8 cellular contexts compared by ENCODE assay signal in the genomic region with DNA sequence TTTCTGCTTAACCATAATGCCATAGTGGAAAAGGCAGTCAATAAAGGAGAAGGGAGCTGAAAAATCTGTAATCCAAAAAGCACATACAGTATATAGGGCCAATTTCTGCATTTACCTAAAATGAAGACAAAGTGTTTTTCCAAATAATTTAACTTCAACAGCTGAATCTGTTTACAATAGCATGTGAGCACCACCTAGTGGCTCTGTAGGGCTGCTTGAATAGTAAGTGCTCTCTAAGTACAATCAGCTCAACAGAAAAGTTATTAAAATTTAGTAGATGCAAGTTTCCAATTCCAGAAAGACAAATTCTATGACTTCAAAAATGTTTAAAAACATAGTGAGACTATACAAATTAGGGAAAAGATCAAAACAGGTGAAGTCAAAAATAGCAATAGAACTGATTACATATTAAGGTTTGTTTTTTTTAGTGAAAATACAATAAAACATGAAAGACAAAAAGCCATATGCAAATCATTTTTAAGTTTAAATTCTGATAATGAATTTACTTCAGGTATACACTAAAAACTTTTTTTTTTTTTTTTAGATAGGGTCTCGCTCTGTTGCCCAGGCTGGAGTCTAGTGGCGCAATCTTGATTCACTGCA.
DNase-seq lines count a peak whose midpoint lies in the region; ATAC-seq, FAIRE-seq and TF ChIP-seq lines count a peak whose summit lies in the region.

No MANE protein-coding gene starts in this region.

- peak; percentile 72 to 85 for TF ChIP-seq CTCF in right atrium auricular region (IDR thresholded peaks at IDR 0.05)

- H2AFZ ChIP-seq in Karpas-422 (ENCODE audit: low read length) = no peak overlapping the region

- DNase-seq in DMS79 treated with DMSO at 0.1 percent for 48 hours (lab: John Stamatoyannopoulos, UW) = peak; percentile 68
- DNase-seq in Karpas-422 = peak; percentile 85
- DNase-seq in RCC 7860 (ENCODE audit: low spot score) = peak; percentile 61
- peak; percentile 36 for DNase-seq in activated naive CD8-positive, alpha-beta T cell treated with anti-CD3 and anti-CD28 coated beads, Interleukin-2, amount 50 U/mL, for 16 hours (ENCODE audit: low read depth, low spot score)
- peak; percentile 69 for DNase-seq in right atrium auricular region (ENCODE audit: low spot score)
- peak; percentile 74 for DNase-seq in smooth muscle cell of the brain vasculature (ENCODE audit: low read depth, low spot score)

- no peaks in the 10 kb centered on the region for H3K9me2 ChIP-seq in Karpas-422 (replicated peaks; ENCODE audit: insufficient read depth, low read length)

- H3K27ac ChIP-seq in Karpas-422 (ENCODE audit: low read length) (no peak overlapping the region), right atrium auricular region (no peak overlapping the region)

- FAIRE-seq in RCC 7860 (lab: Jason Lieb, UNC) = peak; percentile 86

- H4K20me1 ChIP-seq in Karpas-422 (ENCODE audit: insufficient read depth, low read depth, low read length) = no peaks in the 10 kb centered on the region

- H3K27me3 ChIP-seq in Karpas-422 (ENCODE audit: low read length) (no peaks in the 10 kb centered on the region), right atrium auricular region (no peaks in the 10 kb centered on the region)

- H3K9me3 ChIP-seq in Karpas-422 (ENCODE audit: low read length) (no peaks in the 10 kb centered on the region), right atrium auricular region (no peaks in the 10 kb centered on the region)

- no peaks in the 10 kb centered on the region for H3K79me2 ChIP-seq in Karpas-422 (ENCODE audit: low read length)

- H3K36me3 ChIP-seq in Karpas-422 (ENCODE audit: insufficient read depth, low read length) (no peaks in the 10 kb centered on the region), right atrium auricular region (no peaks in the 10 kb centered on the region)

- H3K9ac ChIP-seq in Karpas-422 (ENCODE audit: low read length) = no peak overlapping the region

- no peak overlapping the region for H3K4me2 ChIP-seq in Karpas-422 (ENCODE audit: low read depth, low read length, poor library complexity, severe bottlenecking)

- no peaks in the 10 kb centered on the region; the same call in 1 of the 2 replicates for H3K4me1 ChIP-seq in Karpas-422 (ENCODE audit: low read length)
- H3K4me1 ChIP-seq in right atrium auricular region = peaks cover 0 to 14% of the 10 kb centered on the region in 2 donors

- H3K4me3 ChIP-seq in Karpas-422 (ENCODE audit: low read length) (no peak overlapping the region), right atrium auricular region (no peak overlapping the region)

- ATAC-seq in GM21737 (IDR thresholded peaks at IDR 0.05; ENCODE audit: unreplicated experiment) = no peak
- ATAC-seq in HG02678 (IDR thresholded peaks at IDR 0.05; ENCODE audit: unreplicated experiment) = no peak
